ENCODE assay signal across 15 cellular contexts in genomic region chr20:16533493-16533892, GRCh38. TPM values are rescaled to one million over a fixed set of nuclear protein-coding genes. Genes with fewer than 3 reads are reported as not detected.
DNase-seq lines count a peak whose midpoint lies in the region; ATAC-seq and TF ChIP-seq lines count a peak whose summit lies in the region.
"Had no signal": no experiment of that assay in that cellular context is flagged by ENCODE, and none has a peak within 500 bp of the region (broad histone marks: within the 10 kb centered on the region; RNA-seq: fewer than 3 reads in every experiment).

No MANE protein-coding gene starts in this region.

- H3K23ac ChIP-seq in neuronal stem cell (ENCODE audit: low read depth, low read length, poor library complexity) = no peak overlapping the region

- no peak overlapping the region for H3K9ac ChIP-seq in neuronal stem cell (ENCODE audit: low read depth, low read length, poor library complexity)

- DNase-seq in SK-MEL-5 (ENCODE audit: low read depth, low spot score) (peak; percentile 50), fibroblast of mammary gland (ENCODE audit: low read depth) (peak; percentile 38), sciatic nerve (ENCODE audit: low spot score) (no peak), upper lobe of right lung (no peak), GM10266 (ENCODE audit: extremely low spot score) (no peak), neuronal stem cell (ENCODE audit: low spot score) (no peak)
- no peak for DNase-seq in activated CD4-positive, alpha-beta T cell treated with anti-CD3 and anti-CD28 coated beads for 48 hours
- DNase-seq: AML-193; Caco-2; CD4-positive, alpha-beta T cell; HFFc6 had no signal

- no peaks in the 10 kb centered on the region for H3K79me1 ChIP-seq in neuronal stem cell (ENCODE audit: low read depth, low read length)

- H3K4me1 ChIP-seq in upper lobe of right lung = peaks cover 5% of the 10 kb centered on the region
- no peaks in the 10 kb centered on the region for H3K4me1 ChIP-seq in neuronal stem cell (ENCODE audit: control insufficient read depth in 2 of 2, insufficient read depth in 1 of 2, low read depth in 1 of 2, low read length in 2 of 2)

- intact Hi-C loops in sciatic nerve (cut with DNase I) (no loop called here), upper lobe of right lung (cut with DNase I) (no loop called here)

- H3K9me3 ChIP-seq in upper lobe of right lung (no peaks in the 10 kb centered on the region), neuronal stem cell (replicated peaks in 1 of 2; ENCODE audit: control insufficient read depth in 2 of 2, insufficient read depth in 1 of 2, low read depth in 1 of 2, low read length in 2 of 2) (no peaks in the 10 kb centered on the region)
- H3K9me3 ChIP-seq: Caco-2 had no signal

- no peak overlapping the region for H2BK5ac ChIP-seq in neuronal stem cell (ENCODE audit: low read length)

- H3K27me3 ChIP-seq in upper lobe of right lung = no peaks in the 10 kb centered on the region
- H3K27me3 ChIP-seq in neuronal stem cell (ENCODE audit: control insufficient read depth in 3 of 3, insufficient read depth in 3 of 3, low read depth in 1 of 3, low read length in 3 of 3) = no peaks in the 10 kb centered on the region

- no peaks in the 10 kb centered on the region for H3K36me3 ChIP-seq in upper lobe of right lung
- no peaks in the 10 kb centered on the region for H3K36me3 ChIP-seq in neuronal stem cell (replicated peaks in 1 of 2; ENCODE audit: control insufficient read depth in 2 of 2, insufficient read depth in 2 of 2, low read length in 2 of 2)

- TF ChIP-seq CTCF in fibroblast of mammary gland (conservative IDR thresholded peaks at IDR 0.05; ENCODE audit: control insufficient read depth, insufficient read depth, low read depth, low read length) = no peak
- TF ChIP-seq CTCF in upper lobe of right lung (IDR thresholded peaks at IDR 0.05) = no peak
- TF ChIP-seq CTCF in GM10266 (IDR thresholded peaks at IDR 0.05; ENCODE audit: control insufficient read depth, insufficient read depth, low read depth, missing control alignments) = no peak

- H3K4me3 ChIP-seq in fibroblast of mammary gland (ENCODE audit: control insufficient read depth, low read depth, low read length) (no peak overlapping the region), upper lobe of right lung (no peak overlapping the region), neuronal stem cell (ENCODE audit: low read length in 2 of 2) (no peak overlapping the region)
- H3K4me3 ChIP-seq: GM23338 had no signal

- no peak overlapping the region for H2AFZ ChIP-seq in neuronal stem cell (ENCODE audit: low read length)
- H2AFZ ChIP-seq: GM23338 had no signal

- in situ Hi-C loops in SK-MEL-5 (cut with HindIII; ENCODE audit: low pct_unique_long_range_greater_than_20kb, low sequenced_read_pairs) = no loop called here

- H3K4me2 ChIP-seq in neuronal stem cell (ENCODE audit: insufficient read depth, low read length, poor library complexity, severe bottlenecking) = no peak overlapping the region
- H3K4me2 ChIP-seq: GM23338 had no signal

- no peak overlapping the region for H3K4ac ChIP-seq in neuronal stem cell (ENCODE audit: low read length)

- ATAC-seq in sciatic nerve (peak; percentile 70), upper lobe of right lung (peak; percentile 60), GM19467 (IDR thresholded peaks at IDR 0.05; ENCODE audit: unreplicated experiment) (no peak)
- ATAC-seq: GM23338, HCT116 had no signal

- no peak overlapping the region for H2BK120ac ChIP-seq in neuronal stem cell (ENCODE audit: low read depth, low read length)

- no peak overlapping the region for H3K18ac ChIP-seq in neuronal stem cell (ENCODE audit: low read length)

- no peak overlapping the region for H3K27ac ChIP-seq in upper lobe of right lung
- H3K27ac ChIP-seq in neuronal stem cell (replicated peaks; ENCODE audit: low read length) = no peak overlapping the region
- H3K27ac ChIP-seq: C4-2B had no signal

- no peak overlapping the region for H3K14ac ChIP-seq in neuronal stem cell (ENCODE audit: low read length)

- no CpG with 5 or more reads among the region's 1 CpG for WGBS in neuronal stem cell (ENCODE audit: extremely low coverage in 2 of 2, insufficient read length in 2 of 2, insufficient replicate concordance in 1 of 2), 2 donors

- H2BK15ac ChIP-seq in neuronal stem cell (ENCODE audit: low read length) = no peak overlapping the region

- H4K8ac ChIP-seq in neuronal stem cell (ENCODE audit: low read depth, low read length) = no peak overlapping the region

- H2AK5ac ChIP-seq in neuronal stem cell (ENCODE audit: low read depth, low read length) = no peak overlapping the region

- no peak overlapping the region for H4K91ac ChIP-seq in neuronal stem cell (ENCODE audit: low read depth, low read length, poor library complexity)

- H2BK12ac ChIP-seq in neuronal stem cell (ENCODE audit: low read length) = no peak overlapping the region

RNA-seq across cellular contexts. Expression of gene KIF16B, which starts 39.8 kb away (rescaled TPM):
- total RNA-seq in SK-MEL-5 (2014; rRNA removed; shearing (Covaris generic)) = 13.4 and 14.7 TPM in 2 replicates
- 17.3 and 19.9 TPM in 2 replicates for polyA plus RNA-seq in SK-MEL-5 (2015; cell fraction: cytosol; rRNA removed)
- 18.3 and 18.6 TPM in 2 replicates for polyA plus RNA-seq in SK-MEL-5 (2015; cell fraction: nucleus; rRNA removed)
- total RNA-seq in sciatic nerve = 27.4 TPM
- 21.6 TPM for total RNA-seq in upper lobe of right lung
- 4.6 TPM for polyA plus RNA-seq in neuronal stem cell (2013, experiment 1 of 2)
- polyA plus RNA-seq in neuronal stem cell (2013, experiment 2 of 2) = 4.9 TPM

Comparison
In these comparisons a context has a peak if more than half of its experiments do, and no peak if none do; other contexts are left out.
1. DNase-seq: peak in SK-MEL-5 (single experiment) and fibroblast of mammary gland (single experiment); none in sciatic nerve (single experiment), upper lobe of right lung (single experiment), GM10266 (single experiment), neuronal stem cell (single experiment) and activated CD4-positive, alpha-beta T cell treated with anti-CD3 and anti-CD28 coated beads for 48 hours (single experiment).